In genomic region chr7:106598663-106599342, GRCh38 we compare ENCODE assay signal across 8 cellular contexts.
A peak's percentile ranks its signal among the peaks of the same experiment; 100 is the strongest.
DNase-seq lines count a peak whose midpoint lies in the region; ATAC-seq and TF ChIP-seq lines count a peak whose summit lies in the region.

No MANE protein-coding gene starts in this region.

- CTCF ChIA-PET in CD8-positive, alpha-beta T cell (lab: Charles Lee) = interaction anchor here (0.7 to 1.2 kb wide), 2 partner anchors 10 to 62 kb away, joined by 3 to 4 read pairs; partner anchors contain the start of gene CCDC71L

- POLR2A ChIA-PET in CD8-positive, alpha-beta T cell (lab: Charles Lee) = interaction anchor here (0.7 to 2.0 kb wide), 4 partner anchors 9 to 527 kb away, joined by 3 to 7 read pairs (median 4); partner anchors contain the start of gene NAMPT
- POLR2A ChIA-PET in naive thymus-derived CD8-positive, alpha-beta T cell (lab: Charles Lee) = interaction anchor here (0.5 to 1.4 kb wide), 3 partner anchors 9 to 527 kb away, joined by 3 to 6 read pairs (median 5); no protein-coding TSS in a partner anchor

- H3K4me1 ChIP-seq in CD8-positive, alpha-beta T cell (ENCODE audit: insufficient read depth, low read length) = peaks cover 4% of the 10 kb centered on the region
- H3K4me1 ChIP-seq in esophagus muscularis mucosa = no peaks in the 10 kb centered on the region

- H3K4me3 Mint-ChIP-seq in CD8-positive, alpha-beta T cell = peak overlapping the region; percentile 59
- H3K4me3 Mint-ChIP-seq in naive thymus-derived CD8-positive, alpha-beta T cell = peak overlapping the region; percentile 12 to 78 (median 62)
- peak overlapping the region; percentile 21 for H3K4me3 Mint-ChIP-seq in stimulated activated naive CD8-positive, alpha-beta T cell treated with anti-CD3 and anti-CD28 coated beads, Interleukin-15, Interleukin-2, amounts not matched to agents 100 ng/mL and 50 ng/mL, for 24 hours

- peak; percentile 26 to 69 (median 62) for DNase-seq in CD8-positive, alpha-beta T cell
- DNase-seq in HK-2 (ENCODE audit: unreplicated experiment) = peak; percentile 61
- DNase-seq in NOMO-1 treated with dmso at 0.1 percent for 144 hours (lab: John Stamatoyannopoulos, UW; ENCODE audit: unreplicated experiment) = peak; percentile 4
- DNase-seq in activated CD8-positive, alpha-beta memory T cell treated with anti-CD3 and anti-CD28 coated beads, Interleukin-2, amount 50 U/mL, for 48 hours = peak; percentile 70
- no peak for DNase-seq in esophagus muscularis mucosa (ENCODE audit: extremely low spot score)
- peak; percentile 20 to 81 (median 62) for DNase-seq in naive thymus-derived CD8-positive, alpha-beta T cell

- H3K27me3 ChIP-seq in CD8-positive, alpha-beta T cell (ENCODE audit: insufficient read depth, low read length) = no peaks in the 10 kb centered on the region
- H3K27me3 ChIP-seq in esophagus muscularis mucosa = no peaks in the 10 kb centered on the region

- H3K27ac ChIP-seq in CD8-positive, alpha-beta T cell (ENCODE audit: low read depth, low read length) = no peak overlapping the region
- no peak overlapping the region for H3K27ac ChIP-seq in esophagus muscularis mucosa (replicated peaks in 1 of 4)

- peaks cover 6% of the 10 kb centered on the region for H3K4me1 Mint-ChIP-seq in CD8-positive, alpha-beta T cell (ENCODE audit: low read depth)
- peaks cover 0 to 8% (median 4%) of the 10 kb centered on the region in 4 donors for H3K4me1 Mint-ChIP-seq in naive thymus-derived CD8-positive, alpha-beta T cell
- peaks cover 6% of the 10 kb centered on the region for H3K4me1 Mint-ChIP-seq in stimulated activated naive CD8-positive, alpha-beta T cell treated with anti-CD3 and anti-CD28 coated beads, Interleukin-15, Interleukin-2, amounts not matched to agents 100 ng/mL and 50 ng/mL, for 24 hours (ENCODE audit: low read depth)

- peak; percentile 99 for ATAC-seq in CD8-positive, alpha-beta T cell
- peak; percentile 98 for ATAC-seq in GM21360 (IDR thresholded peaks at IDR 0.05; ENCODE audit: unreplicated experiment)
- peak; percentile 99 to 100 for ATAC-seq in naive thymus-derived CD8-positive, alpha-beta T cell

- H3K4me3 ChIP-seq in CD8-positive, alpha-beta T cell (ENCODE audit: low read depth, low read length) = peak overlapping the region; percentile 26
- H3K4me3 ChIP-seq in esophagus muscularis mucosa = peak overlapping the region; percentile 27 to 42 (median 34)

- no peaks in the 10 kb centered on the region for H3K9me3 ChIP-seq in CD8-positive, alpha-beta T cell (ENCODE audit: low read length)
- H3K9me3 ChIP-seq in esophagus muscularis mucosa = no peaks in the 10 kb centered on the region

- no peak for TF ChIP-seq POLR2A in esophagus muscularis mucosa (IDR thresholded peaks at IDR 0.05; ENCODE audit: low read depth)

- TF ChIP-seq EP300 in esophagus muscularis mucosa (IDR thresholded peaks at IDR 0.05) = no peak

- no peaks in the 10 kb centered on the region for H3K27me3 Mint-ChIP-seq in CD8-positive, alpha-beta T cell (ENCODE audit: low read depth)
- peaks cover 0 to 9% (median 3%) of the 10 kb centered on the region in 5 donors for H3K27me3 Mint-ChIP-seq in naive thymus-derived CD8-positive, alpha-beta T cell
- peaks cover 10% of the 10 kb centered on the region for H3K27me3 Mint-ChIP-seq in stimulated activated naive CD8-positive, alpha-beta T cell treated with anti-CD3 and anti-CD28 coated beads, Interleukin-15, Interleukin-2, amounts not matched to agents 100 ng/mL and 50 ng/mL, for 24 hours

- no peak for TF ChIP-seq CTCF in CD8-positive, alpha-beta T cell (IDR thresholded peaks at IDR 0.05)
- TF ChIP-seq CTCF in esophagus muscularis mucosa (IDR thresholded peaks at IDR 0.05) = no peak

- no peaks in the 10 kb centered on the region for H3K36me3 Mint-ChIP-seq in CD8-positive, alpha-beta T cell
- no peaks in the 10 kb centered on the region for H3K36me3 Mint-ChIP-seq in naive thymus-derived CD8-positive, alpha-beta T cell
- H3K36me3 Mint-ChIP-seq in stimulated activated naive CD8-positive, alpha-beta T cell treated with anti-CD3 and anti-CD28 coated beads, Interleukin-15, Interleukin-2, amounts not matched to agents 100 ng/mL and 50 ng/mL, for 24 hours (ENCODE audit: low read depth) = no peaks in the 10 kb centered on the region

- intact Hi-C loops in CD8-positive, alpha-beta T cell (cut with DNase I, micrococcal nuclease) = loop anchor here (1.0 to 10.0 kb wide), 4 partner anchors 61 to 312 kb away; partner anchors contain the start of genes CCDC71L (in 1 of the 2) and PIK3CG (in 1 of the 2)
- intact Hi-C loops in esophagus muscularis mucosa (cut with DNase I) = no loop called here

- no peaks in the 10 kb centered on the region for H3K9me3 Mint-ChIP-seq in CD8-positive, alpha-beta T cell
- no peaks in the 10 kb centered on the region for H3K9me3 Mint-ChIP-seq in naive thymus-derived CD8-positive, alpha-beta T cell
- no peaks in the 10 kb centered on the region for H3K9me3 Mint-ChIP-seq in stimulated activated naive CD8-positive, alpha-beta T cell treated with anti-CD3 and anti-CD28 coated beads, Interleukin-15, Interleukin-2, amounts not matched to agents 100 ng/mL and 50 ng/mL, for 24 hours

- H3K36me3 ChIP-seq in CD8-positive, alpha-beta T cell (ENCODE audit: insufficient read depth, low read length) = no peaks in the 10 kb centered on the region
- H3K36me3 ChIP-seq in esophagus muscularis mucosa = no peaks in the 10 kb centered on the region

- H3K27ac Mint-ChIP-seq in CD8-positive, alpha-beta T cell = no peak overlapping the region
- H3K27ac Mint-ChIP-seq in naive thymus-derived CD8-positive, alpha-beta T cell = peak overlapping the region in 6 of 10 donors; percentile 32 to 75 (median 66)
- H3K27ac Mint-ChIP-seq in stimulated activated naive CD8-positive, alpha-beta T cell treated with anti-CD3 and anti-CD28 coated beads, Interleukin-15, Interleukin-2, amounts not matched to agents 100 ng/mL and 50 ng/mL, for 24 hours = no peak overlapping the region

- WGBS in esophagus muscularis mucosa = 13% methylated on average over 6 of the region's 6 CpGs

Comparison
In these comparisons a context has a peak if more than half of its experiments do, and no peak if none do; other contexts are left out.
1. H3K27ac Mint-ChIP-seq: peak in naive thymus-derived CD8-positive, alpha-beta T cell (6 of 10); none in CD8-positive, alpha-beta T cell (single experiment) and stimulated activated naive CD8-positive, alpha-beta T cell treated with anti-CD3 and anti-CD28 coated beads, Interleukin-15, Interleukin-2, amounts not matched to agents 100 ng/mL and 50 ng/mL, for 24 hours (single experiment).
2. Peak in every context shown above with its lines, with median percentiles within 50 percentile points of each other: ATAC-seq and H3K4me3 Mint-ChIP-seq.